In the genomic region with DNA sequence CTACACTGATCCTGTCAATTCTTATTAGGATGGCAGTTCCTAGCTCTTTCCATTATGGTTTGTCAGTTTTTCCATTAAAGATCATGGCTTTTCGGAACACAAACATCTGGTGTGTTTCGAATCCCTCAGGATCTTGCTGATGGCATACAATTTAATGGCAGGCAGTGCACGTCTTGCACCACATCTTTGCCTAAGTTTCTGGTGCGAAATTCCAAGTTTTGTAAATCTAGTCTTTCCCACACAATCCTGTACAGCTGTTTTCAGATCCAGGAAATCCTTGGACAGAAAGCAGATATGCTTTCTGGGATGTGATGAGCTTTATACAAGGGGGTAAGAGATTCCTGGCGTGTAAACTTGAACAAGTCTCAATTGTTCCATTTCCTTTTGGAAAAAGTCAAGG, we compare ENCODE assay signal across 14 cellular contexts.
A peak's percentile ranks its signal among the peaks of the same experiment; 100 is the strongest.
DNase-seq lines count a peak whose midpoint lies in the region; ATAC-seq and TF ChIP-seq lines count a peak whose summit lies in the region.
"Had no signal": no experiment of that assay in that cellular context is flagged by ENCODE, and none has a peak within 500 bp of the region (broad histone marks: within the 10 kb centered on the region; RNA-seq: fewer than 3 reads in every experiment).

No MANE protein-coding gene starts in this region.

- H3K79me2 ChIP-seq in mammary epithelial cell (ENCODE audit: insufficient read depth, low read length) (no peaks in the 10 kb centered on the region), Karpas-422 (ENCODE audit: low read length) (no peaks in the 10 kb centered on the region)

- intact Hi-C loops in mammary epithelial cell (cut with micrococcal nuclease) (loop anchor here (1.0 to 10.0 kb wide), 7 partner anchors 170 to 671 kb away; no protein-coding TSS in a partner anchor), left ventricle myocardium superior (cut with micrococcal nuclease) (loop anchor here (5.0 kb wide), 1 partner anchor 230 kb away; no protein-coding TSS in a partner anchor), sigmoid colon (cut with DNase I) (loop anchor here (5.0 kb wide), 3 partner anchors 230 to 670 kb away; no protein-coding TSS in a partner anchor)

- H3K27me3 ChIP-seq in mammary epithelial cell (ENCODE audit: insufficient read depth, low read length): no peaks in the 10 kb centered on the region
- H3K27me3 ChIP-seq in sigmoid colon: no peaks in the 10 kb centered on the region
- H3K27me3 ChIP-seq in Karpas-422 (ENCODE audit: low read length): no peaks in the 10 kb centered on the region

- peak overlapping the region; percentile 16 for H3K4me2 ChIP-seq in mammary epithelial cell (ENCODE audit: insufficient read depth, low read depth, low read length)
- H3K4me2 ChIP-seq in Karpas-422 (ENCODE audit: low read depth, low read length, poor library complexity, severe bottlenecking): no peak overlapping the region
- H3K4me2 ChIP-seq: A549 had no signal

- dilution Hi-C loops in mammary epithelial cell (cut with HindIII; ENCODE audit: low sequenced_read_pairs): no loop called here

- CTCF ChIA-PET in mammary epithelial cell (lab: Charles Lee; ENCODE audit: low non-redundant PET): interaction anchor here (0.8 to 0.9 kb wide), 2 partner anchors 15 to 421 kb away, joined by 5 to 7 read pairs; no protein-coding TSS in a partner anchor

- TF ChIP-seq POLR2A in sigmoid colon (IDR thresholded peaks at IDR 0.05): no peak

- peaks cover 21% of the 10 kb centered on the region for H3K4me1 ChIP-seq in mammary epithelial cell (ENCODE audit: insufficient read depth, low read length)
- H3K4me1 ChIP-seq in sigmoid colon: peaks cover 0 to 47% (median 37%) of the 10 kb centered on the region in 4 donors
- no peaks in the 10 kb centered on the region for H3K4me1 ChIP-seq in Karpas-422 (ENCODE audit: low read length)

- peak overlapping the region; percentile 14 for H2AFZ ChIP-seq in mammary epithelial cell (ENCODE audit: low read depth, low read length)
- H2AFZ ChIP-seq in Karpas-422 (ENCODE audit: low read length): no peak overlapping the region

- H3K4me3 ChIP-seq in AG09309 (ENCODE audit: control insufficient read depth, low read depth, low read length) (no peak overlapping the region), mammary epithelial cell (replicated peaks in 1 of 3; ENCODE audit: insufficient read depth in 1 of 3, low read depth in 2 of 3, low read length in 3 of 3) (no peak overlapping the region), sigmoid colon (no peak overlapping the region), Karpas-422 (ENCODE audit: low read length) (no peak overlapping the region)
- H3K4me3 ChIP-seq: A549, K562 had no signal

- 16% methylated on average over 5 of the region's 5 CpGs for WGBS in mammary epithelial cell (ENCODE audit: low coverage, missing lambda C conversion rate)
- WGBS in sigmoid colon, 2 donors: 63 to 64% methylated on average over 5 of the region's 5 CpGs

- in situ Hi-C loops in mammary epithelial cell (cut with MboI; ENCODE audit: low sequenced_read_pairs in 2 of 2): loop anchor here in 1 of 2 donors (10.0 to 25.0 kb wide), 4 partner anchors 167 to 540 kb away; partner anchors contain the start of gene PHYHIPL

- H3K9me2 ChIP-seq in Karpas-422 (replicated peaks; ENCODE audit: insufficient read depth, low read length): no peaks in the 10 kb centered on the region

- TF ChIP-seq CTCF in AG09309 (IDR thresholded peaks at IDR 0.05; ENCODE audit: control insufficient read depth, insufficient read depth, low read depth, low read length, missing control alignments) (no peak), mammary epithelial cell (conservative IDR thresholded peaks at IDR 0.05 in 1 of 2, IDR thresholded peaks at IDR 0.05 in 1 of 2; ENCODE audit: extremely low read depth in 1 of 2, insufficient read depth in 1 of 2, low read depth in 1 of 2, low read length in 2 of 2) (no peak), sigmoid colon (IDR thresholded peaks at IDR 0.05) (no peak)

- H3K36me3 ChIP-seq in mammary epithelial cell (ENCODE audit: insufficient read depth, low read length) (no peaks in the 10 kb centered on the region), sigmoid colon (no peaks in the 10 kb centered on the region), Karpas-422 (ENCODE audit: insufficient read depth, low read length) (no peaks in the 10 kb centered on the region)

- no peak for TF ChIP-seq EP300 in sigmoid colon (IDR thresholded peaks at IDR 0.05)

- no TSS peak for BruUV-seq in mammary epithelial cell (replicated peaks; lab: Mats Ljungman, UMichigan)

- H4K20me1 ChIP-seq in mammary epithelial cell (ENCODE audit: insufficient read depth, low read length) (no peaks in the 10 kb centered on the region), Karpas-422 (ENCODE audit: insufficient read depth, low read depth, low read length) (no peaks in the 10 kb centered on the region)

- ATAC-seq in left ventricle myocardium superior: peak; percentile 88
- ATAC-seq in HG03095 (IDR thresholded peaks at IDR 0.05; ENCODE audit: unreplicated experiment): no peak
- no peak for ATAC-seq in GM19023 (IDR thresholded peaks at IDR 0.05; ENCODE audit: unreplicated experiment)

- H3K9me3 ChIP-seq in mammary epithelial cell (replicated peaks; ENCODE audit: insufficient read depth, low read length) (no peaks in the 10 kb centered on the region), sigmoid colon (no peaks in the 10 kb centered on the region), Karpas-422 (ENCODE audit: low read length) (no peaks in the 10 kb centered on the region)
- H3K9me3 ChIP-seq: A549, Caco-2 had no signal

- peak; percentile 38 for DNase-seq in AG09309 (ENCODE audit: low read depth)
- DNase-seq in mammary epithelial cell: no peak
- DNase-seq in left ventricle myocardium superior: no peak
- peak; percentile 68 for DNase-seq in sigmoid colon
- DNase-seq in NCI-H748 (lab: John Stamatoyannopoulos, UW; ENCODE audit: unreplicated experiment): no peak
- no peak for DNase-seq in Karpas-422
- DNase-seq: activated B cell treated with CpG ODN at 0.5 μM for 24 hours; activated CD8-positive, alpha-beta memory T cell treated with anti-CD3 and anti-CD28 coated beads, Interleukin-2, amount 50 U/mL, for 4 hours; stimulated activated CD4-positive, alpha-beta T cell treated with anti-CD3 and anti-CD28 coated beads, Interleukin-4, amount 100 ng/mL, for 1 hour had no signal

- H3K9ac ChIP-seq in mammary epithelial cell (ENCODE audit: insufficient read depth, low read length) (no peak overlapping the region), Karpas-422 (ENCODE audit: low read length) (no peak overlapping the region)

- H3K27ac ChIP-seq in mammary epithelial cell (ENCODE audit: insufficient read depth, low read depth, low read length) (no peak overlapping the region), sigmoid colon (peak overlapping the region; percentile 37 to 70 (median 49)), Karpas-422 (ENCODE audit: low read length) (no peak overlapping the region)

Comparison
In these comparisons a context has a peak if more than half of its experiments do, and no peak if none do; other contexts are left out.
1. DNase-seq: peak in AG09309 (single experiment) and sigmoid colon (single experiment); none in mammary epithelial cell (single experiment), left ventricle myocardium superior (single experiment), NCI-H748 (single experiment) and Karpas-422 (single experiment).
2. H3K27ac ChIP-seq: peak in sigmoid colon (4 of 4); none in mammary epithelial cell (single experiment) and Karpas-422 (single experiment).